ENCODE assay signal across 25 cellular contexts in the genomic region with DNA sequence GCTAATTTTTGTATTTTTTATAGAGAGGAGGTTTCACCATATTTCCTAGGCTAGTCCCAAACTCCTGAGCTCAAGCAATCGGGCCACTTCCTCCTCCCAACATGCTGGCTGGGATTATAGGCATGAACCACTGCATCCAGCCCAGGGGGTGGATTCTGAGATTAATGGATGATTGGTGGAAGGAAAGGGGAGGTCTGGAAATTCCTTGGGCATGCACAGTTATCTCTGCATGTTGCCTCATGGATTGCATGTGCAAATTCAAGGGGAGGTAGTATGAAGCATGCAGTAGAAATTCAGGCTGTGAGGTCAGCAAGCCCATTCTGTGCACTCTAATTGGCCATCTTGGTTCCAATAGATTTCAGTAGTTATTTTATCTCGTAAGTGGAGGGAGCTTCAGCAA.
"Had no signal": no experiment of that assay in that cellular context is flagged by ENCODE, and none has a peak within 500 bp of the region (broad histone marks: within the 10 kb centered on the region; RNA-seq: fewer than 3 reads in every experiment).

No MANE protein-coding gene starts in this region.

- H3K4me3 ChIP-seq: body of pancreas, colonic mucosa had no signal

- FAIRE-seq: frontal cortex had no signal

- DNase-seq: activated CD4-positive, alpha-beta memory T cell treated with anti-CD3 and anti-CD28 coated beads, Interleukin-2, amount 10 ng/mL, durations not matched to agents 7 days and 5 days; activated CD4-positive, alpha-beta T cell treated with anti-CD3 and anti-CD28 coated beads for 36 hours; activated CD4-positive, alpha-beta T cell treated with anti-CD3 and anti-CD28 coated beads, Interleukin-2, amount 10 ng/mL, durations not matched to agents 24 days and 14 days; activated CD4-positive, alpha-beta T cell treated with anti-CD3 and anti-CD28 coated beads, Interleukin-2, amount 50 U/mL, for 4 hours; activated CD4-positive, CD25-positive, alpha-beta regulatory T cell; activated CD4-positive, CD25-positive, alpha-beta regulatory T cell treated with anti-CD3 and anti-CD28 coated beads, Interleukin-2, amount 50 U/mL, for 72 hours; activated CD8-positive, alpha-beta memory T cell treated with anti-CD3 and anti-CD28 coated beads, Interleukin-2, amount 50 U/mL, for 48 hours; activated gamma-delta T cell treated with Interleukin-2 at 50 U/mL for 16 hours; activated naive CD4-positive, alpha-beta T cell treated with anti-CD3 and anti-CD28 coated beads, Interleukin-2, amount 50 U/mL, for 16 hours; activated naive CD4-positive, alpha-beta T cell treated with Interleukin-2 at 50 U/mL for 16 hours; activated T-cell treated with anti-CD3 and anti-CD28 coated beads for 4 hours; activated T-cell treated with anti-CD3 and anti-CD28 coated beads, Interleukin-2, amount 50 U/mL, for 24 hours; activated T-cell treated with anti-CD3 and anti-CD28 coated beads, Interleukin-2, amount 50 U/mL, for 72 hours; amygdala; aorta; body of pancreas; caudate nucleus; colonic mucosa; effector memory CD4-positive, alpha-beta T cell; endodermal cell; foreskin fibroblast; head of caudate nucleus; T-helper 2 cell had no signal

- ATAC-seq: activated CD4-positive, alpha-beta T cell treated with anti-CD3 and anti-CD28 coated beads for 36 hours; activated T-cell treated with anti-CD3 and anti-CD28 coated beads, Interleukin-2, amount 50 U/mL, for 72 hours; body of pancreas; esophagus mucosa had no signal
